ENCODE assay signal across 12 cellular contexts in the genomic region with DNA sequence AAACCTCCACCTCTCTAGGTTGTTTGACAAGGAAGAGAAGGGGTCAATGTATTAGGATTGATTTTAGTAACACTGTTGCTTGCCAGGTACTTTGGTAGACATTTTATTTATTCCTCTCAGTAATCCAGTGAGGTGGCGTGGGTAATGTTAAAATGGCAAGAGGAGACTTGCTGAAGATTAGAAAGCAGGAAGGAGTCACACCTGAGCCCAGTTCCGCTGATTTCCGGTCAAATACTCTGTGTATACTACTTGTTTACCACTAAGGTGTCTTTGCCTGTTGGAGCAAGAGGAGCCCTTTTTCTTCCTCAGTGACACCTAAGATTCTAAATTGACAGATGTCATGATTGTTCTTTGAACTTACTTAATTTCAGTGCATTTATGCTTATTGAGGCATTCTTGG. TPM values are rescaled to one million over a fixed set of nuclear protein-coding genes. Genes with fewer than 3 reads are reported as not detected.
DNase-seq lines count a peak whose midpoint lies in the region; ATAC-seq and TF ChIP-seq lines count a peak whose summit lies in the region.
"Had no signal": no experiment of that assay in that cellular context is flagged by ENCODE, and none has a peak within 500 bp of the region (broad histone marks: within the 10 kb centered on the region; RNA-seq: fewer than 3 reads in every experiment).

No MANE protein-coding gene starts in this region.

- H3K4me1 Mint-ChIP-seq in H9 (peaks cover 16 to 18% of the 10 kb centered on the region in 2 experiments), memory B cell (peaks cover 10% of the 10 kb centered on the region)
- peaks cover 25% of the 10 kb centered on the region for H3K4me1 Mint-ChIP-seq in activated naive CD8-positive, alpha-beta T cell treated with anti-CD3 and anti-CD28 coated beads for 36 hours

- H3K79me2 ChIP-seq in ACC112 (ENCODE audit: control insufficient read depth, insufficient read depth, low read length, unreplicated experiment) (peaks cover 59% of the 10 kb centered on the region), H9 (ENCODE audit: insufficient read depth, low read length) (peaks cover 19% of the 10 kb centered on the region; the same call in 1 of the 2 replicates)

- H3K9me3 ChIP-seq in H9 (ENCODE audit: control insufficient read depth, low read depth, low read length) (no peaks in the 10 kb centered on the region), body of pancreas (no peaks in the 10 kb centered on the region)
- H3K9me3 ChIP-seq: ascending aorta, prostate gland had no signal

- H3K4me3 Mint-ChIP-seq in H9 (peak overlapping the region; percentile 27 to 89; a peak in 2 of 5 replicates), memory B cell (no peak overlapping the region)
- peak overlapping the region; percentile 90 for H3K4me3 Mint-ChIP-seq in activated naive CD8-positive, alpha-beta T cell treated with anti-CD3 and anti-CD28 coated beads for 36 hours

- WGBS in H9 (ENCODE audit: extremely low coverage, insufficient read length, low lambda C conversion rate), result no CpG with 5 or more reads among the region's 3 CpGs
- WGBS in body of pancreas, 2 donors, result 41% methylated on average over 3 of the region's 3 CpGs

- H3K14ac ChIP-seq in H9 (ENCODE audit: insufficient read depth, low read length), result no peak overlapping the region

- H2BK120ac ChIP-seq in H9 (ENCODE audit: low read depth, low read length, poor library complexity, severe bottlenecking), result no peak overlapping the region

- TF ChIP-seq CTCF in H9 (conservative IDR thresholded peaks at IDR 0.05) (no peak), body of pancreas (IDR thresholded peaks at IDR 0.05) (no peak)

- H4K20me1 ChIP-seq in H9 (ENCODE audit: control insufficient read depth, insufficient read depth, insufficient read length), result no peaks in the 10 kb centered on the region

- H3K27ac Mint-ChIP-seq in H9 (no peak overlapping the region), memory B cell (peak overlapping the region; percentile 72)
- no peak overlapping the region for H3K27ac Mint-ChIP-seq in activated naive CD8-positive, alpha-beta T cell treated with anti-CD3 and anti-CD28 coated beads for 36 hours

- no peak overlapping the region for H3K18ac ChIP-seq in H9 (ENCODE audit: insufficient read length, low read depth, low read length)

- H2BK15ac ChIP-seq in H9 (ENCODE audit: low read depth, low read length), result no peak overlapping the region

- no peak overlapping the region for H3K23ac ChIP-seq in H9 (ENCODE audit: insufficient read length, low read depth, low read length)

- no peak overlapping the region for H2BK20ac ChIP-seq in H9 (ENCODE audit: low read depth, low read length, poor library complexity, severe bottlenecking)

- H2AFZ ChIP-seq in ACC112 (ENCODE audit: low read length, unreplicated experiment) (no peak overlapping the region), H9 (ENCODE audit: low read length) (no peak overlapping the region)

- no peak overlapping the region for H4K8ac ChIP-seq in H9 (replicated peaks; ENCODE audit: insufficient read length, low read depth, low read length)

- intact Hi-C loops in body of pancreas (cut with DNase I), result no loop called here

- TF ChIP-seq POLR2A in body of pancreas (IDR thresholded peaks at IDR 0.05), result no peak

- H3K27me3 Mint-ChIP-seq in H9 (ENCODE audit: low read depth), result no peaks in the 10 kb centered on the region
- no peaks in the 10 kb centered on the region for H3K27me3 Mint-ChIP-seq in activated naive CD8-positive, alpha-beta T cell treated with anti-CD3 and anti-CD28 coated beads for 36 hours
- no peaks in the 10 kb centered on the region for H3K27me3 Mint-ChIP-seq in memory B cell

- no peak overlapping the region for H2BK12ac ChIP-seq in H9 (ENCODE audit: insufficient read length, low read depth, low read length)

- H3K27me3 ChIP-seq in ACC112 (ENCODE audit: insufficient read depth, low read length) (no peaks in the 10 kb centered on the region), H9 (ENCODE audit: insufficient read depth, low read length) (no peaks in the 10 kb centered on the region), body of pancreas (no peaks in the 10 kb centered on the region)
- H3K27me3 ChIP-seq: ascending aorta had no signal

- no peak overlapping the region for H2BK5ac ChIP-seq in H9 (ENCODE audit: insufficient read length, low read length)

- H3K27ac ChIP-seq in ACC112 (ENCODE audit: low read depth, low read length) (no peak overlapping the region), H9 (ENCODE audit: insufficient read length, low read depth, low read length) (no peak overlapping the region), body of pancreas (peak overlapping the region in 2 of 4 donors; percentile 97 to 98)
- H3K27ac ChIP-seq: ascending aorta, prostate gland had no signal

- no peak overlapping the region for H4K91ac ChIP-seq in H9 (ENCODE audit: insufficient read length, low read depth, low read length)

- H3K4me3 ChIP-seq in ACC112 (ENCODE audit: low read depth, low read length) (peak overlapping the region; percentile 100), body of pancreas (no peak overlapping the region)

- H3K4me1 ChIP-seq in ACC112 (ENCODE audit: control insufficient read depth, insufficient read depth, low read length, unreplicated experiment) (peaks cover 29% of the 10 kb centered on the region), H9 (ENCODE audit: insufficient read depth, low read length) (no peaks in the 10 kb centered on the region), body of pancreas (peaks cover 33% of the 10 kb centered on the region)

- DNase-seq in H9 (no peak), memory B cell (ENCODE audit: low spot score in 2 of 2) (no peak), body of pancreas (no peak)
- DNase-seq in activated naive CD8-positive, alpha-beta T cell treated with anti-CD3 and anti-CD28 coated beads for 36 hours, result no peak
- no peak for DNase-seq in stimulated activated CD4-positive, alpha-beta T cell treated with anti-CD3 and anti-CD28 coated beads, Interleukin-4, amount 100 ng/mL, for 4 hours
- DNase-seq: NCI-H2107 had no signal

- no peak overlapping the region for H3K4me2 ChIP-seq in H9 (ENCODE audit: insufficient read depth, insufficient read length, low read length)

- no peak overlapping the region for H2AK5ac ChIP-seq in H9 (ENCODE audit: insufficient read length, low read length)

- H3K4ac ChIP-seq in H9 (ENCODE audit: low read depth, low read length), result no peak overlapping the region

- H3K9me3 Mint-ChIP-seq in H9 (no peaks in the 10 kb centered on the region; a peak in 1 of 5 replicates), memory B cell (no peaks in the 10 kb centered on the region)
- H3K9me3 Mint-ChIP-seq in activated naive CD8-positive, alpha-beta T cell treated with anti-CD3 and anti-CD28 coated beads for 36 hours, result no peaks in the 10 kb centered on the region

- ATAC-seq in memory B cell (ENCODE audit: low read depth), result no peak
- ATAC-seq in HG03520 (IDR thresholded peaks at IDR 0.05; ENCODE audit: unreplicated experiment), result no peak
- ATAC-seq in body of pancreas, result no peak
- no peak for ATAC-seq in GM21737 (IDR thresholded peaks at IDR 0.05; ENCODE audit: unreplicated experiment)
- ATAC-seq: activated CD4-positive, CD25-positive, alpha-beta regulatory T cell treated with anti-CD3 and anti-CD28 coated beads, Interleukin-2, amount 50 U/mL, for 24 hours had no signal

- no peak overlapping the region for H3K56ac ChIP-seq in H9 (ENCODE audit: insufficient read length, low read depth, low read length)

- no peaks in the 10 kb centered on the region for H3K79me1 ChIP-seq in H9 (ENCODE audit: insufficient read depth, low read depth, low read length, poor library complexity, severe bottlenecking)

- H3K36me3 Mint-ChIP-seq in H9 (ENCODE audit: insufficient read depth in 1 of 3, low read depth in 3 of 3) (peaks cover 2 to 21% (median 21%) of the 10 kb centered on the region in 3 experiments; a peak in 6 of 7 replicates), memory B cell (peaks cover 8% of the 10 kb centered on the region)
- peaks cover 14% of the 10 kb centered on the region for H3K36me3 Mint-ChIP-seq in activated naive CD8-positive, alpha-beta T cell treated with anti-CD3 and anti-CD28 coated beads for 36 hours

- peaks cover 7% of the 10 kb centered on the region for H3K23me2 ChIP-seq in H9 (ENCODE audit: insufficient read length, low read depth, low read length, poor library complexity, severe bottlenecking)

- H3K36me3 ChIP-seq in ACC112 (ENCODE audit: insufficient read depth, low read length), result 0 out of 2 replicates have a peak, but pooled peaks cover 2% of the 10 kb centered on the region
- H3K36me3 ChIP-seq in body of pancreas (replicated peaks in 1 of 2; ENCODE audit: insufficient read depth in 1 of 2, low read depth in 2 of 2), result peaks cover 0 to 5% of the 10 kb centered on the region in 2 donors
- H3K36me3 ChIP-seq: prostate gland had no signal

- no peak overlapping the region for H4K5ac ChIP-seq in H9 (ENCODE audit: insufficient read length, low read depth, low read length)

- no peak overlapping the region for H3T11ph ChIP-seq in H9 (ENCODE audit: low read length)

- no peak overlapping the region for H3K9ac ChIP-seq in H9 (ENCODE audit: extremely low read depth, insufficient read length, low read length)

RNA-seq across cellular contexts. Expression of gene OXNAD1, which starts 1.7 kb away (rescaled TPM):
- 21.8 and 23.7 TPM in 2 replicates for total RNA-seq in H9 (2021)
- 10 to 100 TPM; 37.9 to 41.8 TPM for total RNA-seq in activated naive CD8-positive, alpha-beta T cell treated with anti-CD3 and anti-CD28 coated beads for 36 hours
- total RNA-seq in body of pancreas, result 10 to 100 TPM; 13.5 to 18.8 TPM

RNA-seq across cellular contexts. Expression of gene DPH3, which starts 2.0 kb away (rescaled TPM):
- total RNA-seq in H9 (2021), result 36.2 and 36.9 TPM in 2 replicates
- 10 to 100 TPM; 28.2 to 28.7 TPM for total RNA-seq in activated naive CD8-positive, alpha-beta T cell treated with anti-CD3 and anti-CD28 coated beads for 36 hours
- 1 to 10 TPM; 4.9 TPM for total RNA-seq in body of pancreas
